20 cellular contexts compared by ENCODE assay signal in the genomic region with DNA sequence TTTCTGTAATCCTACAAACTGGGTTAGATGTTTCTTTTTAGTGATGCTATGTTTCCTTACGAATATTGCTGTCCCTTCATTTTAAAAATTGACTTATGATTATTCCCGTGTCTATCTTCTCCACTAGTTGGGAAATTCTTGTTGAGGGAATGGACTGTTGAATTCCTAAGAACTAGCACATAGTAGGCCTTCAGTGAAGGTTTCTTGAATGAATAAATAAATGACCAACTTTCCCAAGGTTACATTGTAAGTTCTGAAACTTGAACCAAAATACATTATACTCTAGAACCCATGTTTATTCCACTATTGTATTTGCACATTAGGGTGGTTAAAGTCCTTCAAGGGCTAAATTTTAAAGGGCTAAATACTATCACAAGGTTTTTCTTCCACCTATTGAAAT. TPM values are rescaled to one million over a fixed set of nuclear protein-coding genes. Genes with fewer than 3 reads are reported as not detected.
DNase-seq lines count a peak whose midpoint lies in the region; FAIRE-seq and TF ChIP-seq lines count a peak whose summit lies in the region.
"Had no signal": no experiment of that assay in that cellular context is flagged by ENCODE, and none has a peak within 500 bp of the region (broad histone marks: within the 10 kb centered on the region; RNA-seq: fewer than 3 reads in every experiment).

No MANE protein-coding gene starts in this region.

- H3K56ac ChIP-seq in H9 (ENCODE audit: insufficient read length, low read depth, low read length): no peak overlapping the region

- DNase-seq in Calu3 (no peak), H9 (no peak), astrocyte (ENCODE audit: low read depth) (no peak), hepatocyte (ENCODE audit: low spot score) (no peak), NCI-H2171 (lab: John Stamatoyannopoulos, UW) (no peak), KBM-7 (no peak)
- no peak for DNase-seq in activated CD4-positive, alpha-beta memory T cell treated with anti-CD3 and anti-CD28 coated beads, Interleukin-2, amount 10 ng/mL, durations not matched to agents 7 days and 5 days
- DNase-seq in activated T-cell treated with anti-CD3 and anti-CD28 coated beads, Interleukin-2, amount 50 U/mL, for 24 hours: no peak
- DNase-seq: C1 segment of cervical spinal cord; CD8-positive, alpha-beta memory T cell; DMS79 treated with DMSO at 0.1 percent for 48 hours; GOT3; NCI-H1048; NCI-H1436 treated with DMSO at 0.1 percent for 48 hours; NCI-H2029 treated with DMSO at 0.1 percent for 48 hours; NCI-H2171 treated with DMSO at 0.1 percent for 48 hours; NCI-H446 treated with DMSO at 0.1 percent for 48 hours; NCI-H748 treated with DMSO at 0.1 percent for 48 hours; NK-92 treated with Interleukin-12 subunit alpha and Interleukin-12 subunit beta, amount 100 ng/mL, for 24 hours; SHP77 treated with DMSO at 0.1 percent for 48 hours had no signal

- no peak overlapping the region for H3K14ac ChIP-seq in H9 (ENCODE audit: insufficient read depth, low read length)

- H4K5ac ChIP-seq in H9 (ENCODE audit: insufficient read length, low read depth, low read length): no peak overlapping the region

- no peak overlapping the region for H2AK5ac ChIP-seq in H9 (ENCODE audit: insufficient read length, low read length)

- no peak overlapping the region for H2BK120ac ChIP-seq in H9 (ENCODE audit: low read depth, low read length, poor library complexity, severe bottlenecking)

- no peak for FAIRE-seq in astrocyte (lab: Jason Lieb, UNC)

- no peak overlapping the region for H3T11ph ChIP-seq in H9 (ENCODE audit: low read length)

- H2AFZ ChIP-seq in H9 (ENCODE audit: low read length) (no peak overlapping the region), astrocyte (ENCODE audit: low read depth, low read length) (no peak overlapping the region), hepatocyte (no peak overlapping the region)

- no TSS peak for BruUV-seq in Calu3 (replicated peaks; lab: Mats Ljungman, UMichigan)

- H2BK15ac ChIP-seq in H9 (ENCODE audit: low read depth, low read length): no peak overlapping the region

- H3K9ac ChIP-seq in H9 (ENCODE audit: extremely low read depth, insufficient read length, low read length) (no peak overlapping the region), astrocyte (ENCODE audit: low read length) (no peak overlapping the region)

- no peak overlapping the region for H4K91ac ChIP-seq in H9 (ENCODE audit: insufficient read length, low read depth, low read length)

- no peak overlapping the region for H3K4ac ChIP-seq in H9 (ENCODE audit: low read depth, low read length)

- H3K4me2 ChIP-seq in H9 (ENCODE audit: insufficient read depth, insufficient read length, low read length): no peak overlapping the region
- no peak overlapping the region for H3K4me2 ChIP-seq in astrocyte (ENCODE audit: low read length)
- H3K4me2 ChIP-seq in hepatocyte: no peak overlapping the region

- H3K4me3 Mint-ChIP-seq in Calu3 (ENCODE audit: low read depth, unreplicated experiment): peak overlapping the region; percentile 47
- no peak overlapping the region for H3K4me3 Mint-ChIP-seq in H9
- no peak overlapping the region for H3K4me3 Mint-ChIP-seq in astrocyte (ENCODE audit: unreplicated experiment)
- no peak overlapping the region for H3K4me3 Mint-ChIP-seq in activated CD4-positive, alpha-beta memory T cell treated with anti-CD3 and anti-CD28 coated beads, Interleukin-2, amount 10 ng/mL, durations not matched to agents 7 days and 5 days
- H3K4me3 Mint-ChIP-seq in activated T-cell treated with anti-CD3 and anti-CD28 coated beads, Interleukin-2, amount 50 U/mL, for 24 hours: no peak overlapping the region
- H3K4me3 Mint-ChIP-seq: CD8-positive, alpha-beta memory T cell had no signal

- peaks cover 2% of the 10 kb centered on the region; the same call in 1 of the 2 replicates for H3K4me1 ChIP-seq in H9 (ENCODE audit: insufficient read depth, low read length)
- peaks cover 15% of the 10 kb centered on the region for H3K4me1 ChIP-seq in astrocyte (ENCODE audit: insufficient read depth, low read length)
- peaks cover 19% of the 10 kb centered on the region for H3K4me1 ChIP-seq in hepatocyte (ENCODE audit: insufficient read depth)

- no peak overlapping the region for H2BK20ac ChIP-seq in H9 (ENCODE audit: low read depth, low read length, poor library complexity, severe bottlenecking)

- CTCF ChIA-PET in Calu3 (lab: Charles Lee): interaction anchor here (0.7 to 2.4 kb wide), 5 partner anchors 16 to 1415 kb away, joined by 3 to 18 read pairs (median 4); a partner anchor contains a TSS
- CTCF ChIA-PET in activated CD4-positive, alpha-beta memory T cell treated with anti-CD3 and anti-CD28 coated beads, Interleukin-2, amount 10 ng/mL, durations not matched to agents 7 days and 5 days (lab: Charles Lee): interaction anchor here (1.4 kb wide), 1 partner anchor 204 kb away, joined by 3 read pairs; no protein-coding TSS in a partner anchor

- no peak overlapping the region for H2BK12ac ChIP-seq in H9 (ENCODE audit: insufficient read length, low read depth, low read length)

- H3K9me3 Mint-ChIP-seq in Calu3 (ENCODE audit: low read depth, unreplicated experiment) (no peaks in the 10 kb centered on the region), H9 (no peaks in the 10 kb centered on the region), astrocyte (ENCODE audit: unreplicated experiment) (no peaks in the 10 kb centered on the region)
- H3K9me3 Mint-ChIP-seq in activated CD4-positive, alpha-beta memory T cell treated with anti-CD3 and anti-CD28 coated beads, Interleukin-2, amount 10 ng/mL, durations not matched to agents 7 days and 5 days: no peaks in the 10 kb centered on the region
- no peaks in the 10 kb centered on the region for H3K9me3 Mint-ChIP-seq in activated T-cell treated with anti-CD3 and anti-CD28 coated beads, Interleukin-2, amount 50 U/mL, for 24 hours
- H3K9me3 Mint-ChIP-seq: CD8-positive, alpha-beta memory T cell had no signal

- WGBS in H9 (ENCODE audit: extremely low coverage, insufficient read length, low lambda C conversion rate): no CpG with 5 or more reads among the region's 2 CpGs
- WGBS in hepatocyte (ENCODE audit: low lambda C conversion rate, missing lambda C conversion rate): 97% methylated on average over 2 of the region's 2 CpGs

- H3K27me3 ChIP-seq in H9 (ENCODE audit: insufficient read depth, low read length) (no peaks in the 10 kb centered on the region), astrocyte (ENCODE audit: insufficient read depth, low read length) (no peaks in the 10 kb centered on the region), hepatocyte (no peaks in the 10 kb centered on the region)

- no peaks in the 10 kb centered on the region for H3K23me2 ChIP-seq in H9 (ENCODE audit: insufficient read length, low read depth, low read length, poor library complexity, severe bottlenecking)

- H4K8ac ChIP-seq in H9 (replicated peaks; ENCODE audit: insufficient read length, low read depth, low read length): no peak overlapping the region

- H2BK5ac ChIP-seq in H9 (ENCODE audit: insufficient read length, low read length): no peak overlapping the region

- H3K18ac ChIP-seq in H9 (ENCODE audit: insufficient read length, low read depth, low read length): no peak overlapping the region

- intact Hi-C loops in Calu3 (cut with micrococcal nuclease; ENCODE audit: unreplicated experiment): loop anchor here (5.0 kb wide), 4 partner anchors 35 to 205 kb away; a partner anchor contains a TSS

- H3K79me2 ChIP-seq in H9 (ENCODE audit: insufficient read depth, low read length) (no peaks in the 10 kb centered on the region), astrocyte (ENCODE audit: insufficient read depth, low read length) (no peaks in the 10 kb centered on the region), hepatocyte (no peaks in the 10 kb centered on the region)

- POLR2A ChIA-PET in activated CD4-positive, alpha-beta memory T cell treated with anti-CD3 and anti-CD28 coated beads, Interleukin-2, amount 10 ng/mL, durations not matched to agents 7 days and 5 days (lab: Charles Lee): interaction anchor here (0.9 to 1.0 kb wide), 2 partner anchors 94 to 96 kb away, joined by 3 to 4 read pairs; no protein-coding TSS in a partner anchor

- H4K20me1 ChIP-seq in H9 (ENCODE audit: control insufficient read depth, insufficient read depth, insufficient read length) (no peaks in the 10 kb centered on the region), astrocyte (ENCODE audit: insufficient read depth, low read length) (no peaks in the 10 kb centered on the region), hepatocyte (ENCODE audit: insufficient read depth, poor library complexity, severe bottlenecking) (no peaks in the 10 kb centered on the region)

- H3K4me1 Mint-ChIP-seq in Calu3 (ENCODE audit: low read depth, unreplicated experiment) (peaks cover 98% of the 10 kb centered on the region), H9 (peaks cover 23 to 27% of the 10 kb centered on the region in 2 experiments), astrocyte (ENCODE audit: low read depth, unreplicated experiment) (peaks cover 57% of the 10 kb centered on the region)
- peaks cover 11% of the 10 kb centered on the region for H3K4me1 Mint-ChIP-seq in activated CD4-positive, alpha-beta memory T cell treated with anti-CD3 and anti-CD28 coated beads, Interleukin-2, amount 10 ng/mL, durations not matched to agents 7 days and 5 days
- peaks cover 14% of the 10 kb centered on the region for H3K4me1 Mint-ChIP-seq in activated T-cell treated with anti-CD3 and anti-CD28 coated beads, Interleukin-2, amount 50 U/mL, for 24 hours (ENCODE audit: low read depth)

- peaks cover 22% of the 10 kb centered on the region for H3K36me3 Mint-ChIP-seq in Calu3 (ENCODE audit: insufficient read depth, unreplicated experiment)
- H3K36me3 Mint-ChIP-seq in H9 (ENCODE audit: insufficient read depth in 1 of 3, low read depth in 3 of 3): no peaks in the 10 kb centered on the region
- H3K36me3 Mint-ChIP-seq in astrocyte (ENCODE audit: low read depth, unreplicated experiment): no peaks in the 10 kb centered on the region
- H3K36me3 Mint-ChIP-seq in activated CD4-positive, alpha-beta memory T cell treated with anti-CD3 and anti-CD28 coated beads, Interleukin-2, amount 10 ng/mL, durations not matched to agents 7 days and 5 days (ENCODE audit: low read depth): peaks cover 10% of the 10 kb centered on the region
- H3K36me3 Mint-ChIP-seq in activated T-cell treated with anti-CD3 and anti-CD28 coated beads, Interleukin-2, amount 50 U/mL, for 24 hours (ENCODE audit: low read depth): peaks cover 14% of the 10 kb centered on the region

- TF ChIP-seq CTCF in Calu3 (IDR thresholded peaks at IDR 0.05; ENCODE audit: unreplicated experiment) (no peak), H9 (conservative IDR thresholded peaks at IDR 0.05) (no peak), astrocyte (IDR thresholded peaks at IDR 0.05; ENCODE audit: insufficient read depth, low read depth, low read length) (no peak), hepatocyte (IDR thresholded peaks at IDR 0.05; ENCODE audit: poor library complexity) (no peak)

- H3K9me3 ChIP-seq in H9 (ENCODE audit: control insufficient read depth, low read depth, low read length) (no peaks in the 10 kb centered on the region), astrocyte (ENCODE audit: insufficient read depth, low read depth, low read length) (no peaks in the 10 kb centered on the region), hepatocyte (ENCODE audit: low read depth) (no peaks in the 10 kb centered on the region)

- H3K4me3 ChIP-seq in astrocyte (ENCODE audit: insufficient read depth, low read depth, low read length): no peak overlapping the region
- H3K4me3 ChIP-seq in hepatocyte: no peak overlapping the region

- H3K23ac ChIP-seq in H9 (ENCODE audit: insufficient read length, low read depth, low read length): no peak overlapping the region

- no peaks in the 10 kb centered on the region for H3K9me2 ChIP-seq in hepatocyte (replicated peaks; ENCODE audit: insufficient read depth)

- H3K27ac Mint-ChIP-seq in Calu3 (ENCODE audit: unreplicated experiment): peak overlapping the region; percentile 89
- H3K27ac Mint-ChIP-seq in H9: peak overlapping the region in 2 of 3 experiments; percentile 4 to 16; a peak in 1 of 7 replicates
- H3K27ac Mint-ChIP-seq in astrocyte (ENCODE audit: unreplicated experiment): peak overlapping the region; percentile 90
- no peak overlapping the region for H3K27ac Mint-ChIP-seq in activated CD4-positive, alpha-beta memory T cell treated with anti-CD3 and anti-CD28 coated beads, Interleukin-2, amount 10 ng/mL, durations not matched to agents 7 days and 5 days
- H3K27ac Mint-ChIP-seq in activated T-cell treated with anti-CD3 and anti-CD28 coated beads, Interleukin-2, amount 50 U/mL, for 24 hours: no peak overlapping the region

- in situ Hi-C loops in KBM-7 (cut with MboI; ENCODE audit: low pct_unique_long_range_greater_than_20kb, low sequenced_read_pairs): no loop called here

- H3K27ac ChIP-seq in H9 (ENCODE audit: insufficient read length, low read depth, low read length) (no peak overlapping the region), astrocyte (ENCODE audit: low read depth, low read length) (no peak overlapping the region), hepatocyte (peak overlapping the region; percentile 91)

- H3K27me3 Mint-ChIP-seq in Calu3 (ENCODE audit: unreplicated experiment) (no peaks in the 10 kb centered on the region), H9 (ENCODE audit: low read depth) (no peaks in the 10 kb centered on the region), astrocyte (ENCODE audit: low read depth, unreplicated experiment) (no peaks in the 10 kb centered on the region)
- H3K27me3 Mint-ChIP-seq in activated CD4-positive, alpha-beta memory T cell treated with anti-CD3 and anti-CD28 coated beads, Interleukin-2, amount 10 ng/mL, durations not matched to agents 7 days and 5 days: no peaks in the 10 kb centered on the region
- H3K27me3 Mint-ChIP-seq in activated T-cell treated with anti-CD3 and anti-CD28 coated beads, Interleukin-2, amount 50 U/mL, for 24 hours: no peaks in the 10 kb centered on the region
- H3K27me3 Mint-ChIP-seq: CD8-positive, alpha-beta memory T cell had no signal

- H3K79me1 ChIP-seq in H9 (ENCODE audit: insufficient read depth, low read depth, low read length, poor library complexity, severe bottlenecking): no peaks in the 10 kb centered on the region

- H3K36me3 ChIP-seq in astrocyte (ENCODE audit: insufficient read depth, low read length): no peaks in the 10 kb centered on the region
- H3K36me3 ChIP-seq in hepatocyte (replicated peaks; ENCODE audit: insufficient read depth, low read depth): no peaks in the 10 kb centered on the region

RNA-seq across cellular contexts. Expression of a gene that starts 0.8 kb away (rescaled TPM):
- total RNA-seq in Calu3 (2022): 8.5 and 12.0 TPM in 2 replicates
- 1.5 TPM in 2 replicates for total RNA-seq in H9 (2021)
- 22.0 and 23.6 TPM in 2 replicates for total RNA-seq in astrocyte
- total RNA-seq in hepatocyte: 0.48 and 0.50 TPM in 2 replicates
- polyA plus RNA-seq in hepatocyte: 0.59 TPM in 1 of 2 replicates, not detected in the other
- 1 to 10 TPM; 1.4 to 1.6 TPM for total RNA-seq in activated CD4-positive, alpha-beta memory T cell treated with anti-CD3 and anti-CD28 coated beads, Interleukin-2, amount 10 ng/mL, durations not matched to agents 7 days and 5 days

Comparison
In these comparisons a context has a peak if more than half of its experiments do, and no peak if none do; other contexts are left out.
1. H3K27ac Mint-ChIP-seq: peak in Calu3 (single experiment), H9 (2 of 3) and astrocyte (single experiment); none in activated CD4-positive, alpha-beta memory T cell treated with anti-CD3 and anti-CD28 coated beads, Interleukin-2, amount 10 ng/mL, durations not matched to agents 7 days and 5 days (single experiment) and activated T-cell treated with anti-CD3 and anti-CD28 coated beads, Interleukin-2, amount 50 U/mL, for 24 hours (single experiment).